ENCODE assay signal across 9 cellular contexts in the genomic region with DNA sequence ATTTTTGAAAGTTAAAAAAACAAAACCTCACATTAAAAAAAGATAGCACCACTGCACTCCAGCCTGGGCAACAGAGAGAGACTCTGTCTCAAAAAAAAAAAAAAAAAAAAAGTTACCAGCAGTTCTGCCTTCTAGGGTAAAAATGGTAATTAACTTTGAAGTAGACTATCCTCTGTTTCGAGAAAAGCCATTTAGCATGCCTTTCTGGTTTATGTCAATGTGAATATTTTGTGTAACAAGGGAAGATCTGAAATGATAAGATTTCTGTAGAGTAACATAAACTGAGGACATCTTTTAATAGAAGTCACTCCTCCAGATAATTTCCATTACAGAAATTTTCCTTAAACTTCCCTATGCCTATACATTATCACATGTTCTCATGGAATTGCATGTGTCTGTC.
"Had no signal": no experiment of that assay in that cellular context is flagged by ENCODE, and none has a peak within 500 bp of the region (broad histone marks: within the 10 kb centered on the region; RNA-seq: fewer than 3 reads in every experiment).

No MANE protein-coding gene starts in this region.

- H3K9ac ChIP-seq: GM23248 had no signal

- H3K4me1 ChIP-seq: HAP-1 had no signal

- H3K36me3 ChIP-seq: HAP-1 had no signal

- H3K27ac ChIP-seq: GM23248 had no signal

- H3K9me3 ChIP-seq: HAP-1 had no signal

- H2AFZ ChIP-seq: GM23248, GM23338 had no signal

- H3K4me3 ChIP-seq: GM23248, GM23338, HAP-1 had no signal

- ATAC-seq: GM23338, HCT116 had no signal

- H3K4me2 ChIP-seq: GM23338 had no signal

- DNase-seq: GM23248, GOT3, H7, H9, HCEC 1CT, HFFc6 had no signal
